Comparison of ENCODE assay signal across 8 cellular contexts in genomic region chr20:47620808-47621805, GRCh38.
DNase-seq lines count a peak whose midpoint lies in the region; ATAC-seq, FAIRE-seq and TF ChIP-seq lines count a peak whose summit lies in the region.

No MANE protein-coding gene starts in this region.

- no peak overlapping the region for H3K27ac ChIP-seq in ascending aorta
- no peak overlapping the region for H3K27ac ChIP-seq in testis

- H3K4me3 ChIP-seq in ascending aorta, result no peak overlapping the region
- H3K4me3 ChIP-seq in testis, result no peak overlapping the region

- TF ChIP-seq POLR2A in testis (IDR thresholded peaks at IDR 0.05), result no peak

- TF ChIP-seq CTCF in ascending aorta (IDR thresholded peaks at IDR 0.05), result peak; percentile 64 to 87 (median 81)
- peak; percentile 66 to 84 (median 73) for TF ChIP-seq CTCF in testis (IDR thresholded peaks at IDR 0.05)

- peaks cover 11 to 18% of the 10 kb centered on the region in 2 donors for H3K36me3 ChIP-seq in ascending aorta
- no peaks in the 10 kb centered on the region for H3K36me3 ChIP-seq in testis (ENCODE audit: low read depth, missing control alignments)

- H3K27me3 ChIP-seq in ascending aorta (no peaks in the 10 kb centered on the region), testis (no peaks in the 10 kb centered on the region)

- ATAC-seq in HG03280 (IDR thresholded peaks at IDR 0.05; ENCODE audit: unreplicated experiment) (no peak), GM21390 (IDR thresholded peaks at IDR 0.05; ENCODE audit: unreplicated experiment) (no peak)

- 58 to 59% methylated on average over 8 of the region's 8 CpGs for WGBS in testis, 2 donors

- FAIRE-seq in GM19239 (lab: Jason Lieb, UNC), result no peak

- no peaks in the 10 kb centered on the region for H3K4me1 ChIP-seq in ascending aorta
- H3K4me1 ChIP-seq in testis, result no peaks in the 10 kb centered on the region

- peak; percentile 58 for DNase-seq in CD1c-positive myeloid dendritic cell (ENCODE audit: extremely low spot score)
- peak; percentile 12 for DNase-seq in GM19239 (ENCODE audit: insufficient read length, low spot score)
- DNase-seq in NCI-H226, result peak; percentile 28
- no peak for DNase-seq in ascending aorta (ENCODE audit: low spot score in 2 of 2)
- DNase-seq in iPS-NIHi7 (ENCODE audit: extremely low spot score), result peak; percentile 20
- no peak for DNase-seq in testis

- H3K9me3 ChIP-seq in ascending aorta (no peaks in the 10 kb centered on the region), testis (no peaks in the 10 kb centered on the region)

- intact Hi-C loops in ascending aorta (cut with DNase I), result loop anchor here (1.0 to 5.0 kb wide), 4 partner anchors 236 to 869 kb away; no protein-coding TSS in a partner anchor
- intact Hi-C loops in testis (cut with DNase I; ENCODE audit: low total_unique reads), result no loop called here

Comparison
In these comparisons a context has a peak if more than half of its experiments do, and no peak if none do; other contexts are left out.
1. DNase-seq: peak in CD1c-positive myeloid dendritic cell (single experiment), GM19239 (single experiment), NCI-H226 (single experiment) and iPS-NIHi7 (single experiment); none in ascending aorta (0 of 2) and testis (single experiment).